ENCODE assay signal across 18 cellular contexts in genomic region chr4:123510666-123511065, GRCh38.
"Had no signal": no experiment of that assay in that cellular context is flagged by ENCODE, and none has a peak within 500 bp of the region (broad histone marks: within the 10 kb centered on the region; RNA-seq: fewer than 3 reads in every experiment).

No MANE protein-coding gene starts in this region.

- H3K27me3 ChIP-seq: esophagus muscularis mucosa, foreskin keratinocyte, gastroesophageal sphincter had no signal

- H3K4me1 ChIP-seq: lower lobe of right lung had no signal

- ATAC-seq: foreskin keratinocyte, gastroesophageal sphincter, heart right ventricle, left cardiac atrium, left lung, left ventricle myocardium superior, lower lobe of right lung, mucosa of descending colon had no signal

- H3K27ac Mint-ChIP-seq: mesothelial cell of epicardium had no signal

- H3K27ac ChIP-seq: coronary artery, dorsolateral prefrontal cortex, esophagus muscularis mucosa, foreskin keratinocyte, gastroesophageal sphincter, heart right ventricle, left lung, lower lobe of right lung had no signal

- DNase-seq: dermis blood vessel endothelial cell; dorsolateral prefrontal cortex; effector CD4-positive, alpha-beta T cell; effector memory CD4-positive, alpha-beta T cell; foreskin keratinocyte; head of caudate nucleus; heart right ventricle; hippocampal formation; left cardiac atrium; left lung; left ventricle myocardium superior; lower lobe of right lung; mesenchymal stem cell; mucosa of descending colon had no signal

- H3K9me3 ChIP-seq: esophagus muscularis mucosa, gastroesophageal sphincter, left lung, lower lobe of right lung, mucosa of descending colon had no signal

- H3K4me3 ChIP-seq: coronary artery, dorsolateral prefrontal cortex, esophagus muscularis mucosa, gastroesophageal sphincter, heart right ventricle, left lung, lower lobe of right lung, mucosa of descending colon had no signal

- H3K4me3 Mint-ChIP-seq: mesothelial cell of epicardium had no signal

- H3K36me3 ChIP-seq: esophagus muscularis mucosa, gastroesophageal sphincter, heart right ventricle, left lung, lower lobe of right lung had no signal
